1 cellular context compared by ENCODE assay signal in the genomic region with DNA sequence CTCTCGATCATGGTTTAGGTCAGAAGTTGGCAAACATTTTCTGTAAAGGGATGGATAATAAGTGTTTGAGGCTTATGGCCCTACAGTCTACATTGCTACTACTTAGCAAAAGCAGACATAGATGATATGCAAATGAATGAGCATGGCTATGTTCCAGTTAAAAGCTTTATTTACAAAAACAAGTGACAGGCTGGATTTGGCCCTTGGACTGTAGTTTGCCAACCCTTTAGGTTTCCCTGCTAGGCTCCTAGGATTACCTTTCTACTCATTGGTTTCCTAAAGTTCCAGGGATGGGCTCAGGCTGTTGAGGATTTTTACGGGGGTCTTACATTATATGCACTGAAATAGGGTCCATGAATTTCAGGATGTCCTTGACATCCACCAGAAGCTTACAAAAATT.
TF ChIP-seq lines count a peak whose summit lies in the region.

No MANE protein-coding gene starts in this region.

TF ChIP-seq in WTC11, 78 proteins besides CTCF, POLR2A, EP300 and RAD21 (continued from another document):
- TF ChIP-seq, protein P1, sequence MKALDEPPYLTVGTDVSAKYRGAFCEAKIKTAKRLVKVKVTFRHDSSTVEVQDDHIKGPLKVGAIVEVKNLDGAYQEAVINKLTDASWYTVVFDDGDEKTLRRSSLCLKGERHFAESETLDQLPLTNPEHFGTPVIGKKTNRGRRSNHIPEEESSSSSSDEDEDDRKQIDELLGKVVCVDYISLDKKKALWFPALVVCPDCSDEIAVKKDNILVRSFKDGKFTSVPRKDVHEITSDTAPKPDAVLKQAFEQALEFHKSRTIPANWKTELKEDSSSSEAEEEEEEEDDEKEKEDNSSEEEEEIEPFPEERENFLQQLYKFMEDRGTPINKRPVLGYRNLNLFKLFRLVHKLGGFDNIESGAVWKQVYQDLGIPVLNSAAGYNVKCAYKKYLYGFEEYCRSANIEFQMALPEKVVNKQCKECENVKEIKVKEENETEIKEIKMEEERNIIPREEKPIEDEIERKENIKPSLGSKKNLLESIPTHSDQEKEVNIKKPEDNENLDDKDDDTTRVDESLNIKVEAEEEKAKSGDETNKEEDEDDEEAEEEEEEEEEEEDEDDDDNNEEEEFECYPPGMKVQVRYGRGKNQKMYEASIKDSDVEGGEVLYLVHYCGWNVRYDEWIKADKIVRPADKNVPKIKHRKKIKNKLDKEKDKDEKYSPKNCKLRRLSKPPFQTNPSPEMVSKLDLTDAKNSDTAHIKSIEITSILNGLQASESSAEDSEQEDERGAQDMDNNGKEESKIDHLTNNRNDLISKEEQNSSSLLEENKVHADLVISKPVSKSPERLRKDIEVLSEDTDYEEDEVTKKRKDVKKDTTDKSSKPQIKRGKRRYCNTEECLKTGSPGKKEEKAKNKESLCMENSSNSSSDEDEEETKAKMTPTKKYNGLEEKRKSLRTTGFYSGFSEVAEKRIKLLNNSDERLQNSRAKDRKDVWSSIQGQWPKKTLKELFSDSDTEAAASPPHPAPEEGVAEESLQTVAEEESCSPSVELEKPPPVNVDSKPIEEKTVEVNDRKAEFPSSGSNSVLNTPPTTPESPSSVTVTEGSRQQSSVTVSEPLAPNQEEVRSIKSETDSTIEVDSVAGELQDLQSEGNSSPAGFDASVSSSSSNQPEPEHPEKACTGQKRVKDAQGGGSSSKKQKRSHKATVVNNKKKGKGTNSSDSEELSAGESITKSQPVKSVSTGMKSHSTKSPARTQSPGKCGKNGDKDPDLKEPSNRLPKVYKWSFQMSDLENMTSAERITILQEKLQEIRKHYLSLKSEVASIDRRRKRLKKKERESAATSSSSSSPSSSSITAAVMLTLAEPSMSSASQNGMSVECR (CRISPR knock-in tag; IDR thresholded peaks at IDR 0.05; ENCODE audit: borderline replicate concordance), result no peak
- TF ChIP-seq, protein P2, sequence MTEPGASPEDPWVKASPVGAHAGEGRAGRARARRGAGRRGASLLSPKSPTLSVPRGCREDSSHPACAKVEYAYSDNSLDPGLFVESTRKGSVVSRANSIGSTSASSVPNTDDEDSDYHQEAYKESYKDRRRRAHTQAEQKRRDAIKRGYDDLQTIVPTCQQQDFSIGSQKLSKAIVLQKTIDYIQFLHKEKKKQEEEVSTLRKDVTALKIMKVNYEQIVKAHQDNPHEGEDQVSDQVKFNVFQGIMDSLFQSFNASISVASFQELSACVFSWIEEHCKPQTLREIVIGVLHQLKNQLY (CRISPR knock-in tag; IDR thresholded peaks at IDR 0.05), result no peak
- no peak for TF ChIP-seq ZNF121 (CRISPR knock-in tag; IDR thresholded peaks at IDR 0.05)
- no peak for TF ChIP-seq ZNF219 (CRISPR knock-in tag; IDR thresholded peaks at IDR 0.05; ENCODE audit: borderline replicate concordance)
- no peak for TF ChIP-seq PRRX2 (CRISPR knock-in tag; IDR thresholded peaks at IDR 0.05)
- TF ChIP-seq, protein P3, sequence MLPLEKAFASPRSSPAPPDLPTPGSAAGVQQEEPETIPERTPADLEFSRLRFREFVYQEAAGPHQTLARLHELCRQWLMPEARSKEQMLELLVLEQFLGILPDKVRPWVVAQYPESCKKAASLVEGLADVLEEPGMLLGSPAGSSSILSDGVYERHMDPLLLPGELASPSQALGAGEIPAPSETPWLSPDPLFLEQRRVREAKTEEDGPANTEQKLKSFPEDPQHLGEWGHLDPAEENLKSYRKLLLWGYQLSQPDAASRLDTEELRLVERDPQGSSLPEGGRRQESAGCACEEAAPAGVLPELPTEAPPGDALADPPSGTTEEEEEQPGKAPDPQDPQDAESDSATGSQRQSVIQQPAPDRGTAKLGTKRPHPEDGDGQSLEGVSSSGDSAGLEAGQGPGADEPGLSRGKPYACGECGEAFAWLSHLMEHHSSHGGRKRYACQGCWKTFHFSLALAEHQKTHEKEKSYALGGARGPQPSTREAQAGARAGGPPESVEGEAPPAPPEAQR (CRISPR knock-in tag; IDR thresholded peaks at IDR 0.05), result no peak
- TF ChIP-seq KAT7 (CRISPR knock-in tag; IDR thresholded peaks at IDR 0.05; ENCODE audit: borderline replicate concordance), result no peak
- no peak for TF ChIP-seq CREM (CRISPR knock-in tag; IDR thresholded peaks at IDR 0.05)
- TF ChIP-seq, protein P4, sequence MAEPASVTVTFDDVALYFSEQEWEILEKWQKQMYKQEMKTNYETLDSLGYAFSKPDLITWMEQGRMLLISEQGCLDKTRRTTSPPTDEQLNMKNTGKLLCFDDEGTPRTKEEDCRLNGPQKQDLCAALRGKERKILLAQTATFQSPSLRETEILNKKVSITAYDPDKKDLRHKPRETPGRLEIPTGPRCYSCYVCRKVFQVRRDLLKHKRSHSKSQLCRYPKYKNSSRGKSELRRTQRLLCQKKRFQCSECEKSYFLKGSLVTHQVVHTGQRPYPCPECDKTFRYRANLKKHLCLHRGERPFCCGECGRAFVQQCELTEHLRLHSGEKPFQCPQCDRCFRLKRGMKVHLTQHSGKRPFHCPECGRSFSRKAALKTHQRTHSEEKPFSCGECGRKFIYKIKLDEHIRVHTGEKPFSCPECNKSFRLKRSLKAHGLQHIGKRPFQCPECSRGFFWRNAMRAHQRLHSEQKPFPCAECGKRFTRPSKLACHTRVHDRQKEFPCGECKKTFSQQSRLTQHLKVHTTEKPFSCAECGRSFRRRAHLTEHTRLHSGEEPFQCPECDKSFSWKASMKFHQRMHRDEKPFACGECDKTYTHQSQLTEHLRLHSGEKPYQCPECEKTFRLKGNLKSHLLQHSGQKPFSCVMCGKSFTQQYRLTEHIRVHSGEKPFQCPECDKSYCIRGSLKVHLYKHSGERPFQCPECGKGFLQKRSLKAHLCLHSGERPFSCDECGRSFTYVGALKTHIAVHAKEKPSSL (CRISPR knock-in tag; conservative IDR thresholded peaks at IDR 0.05), result no peak
- TF ChIP-seq ZNF423 (CRISPR knock-in tag; IDR thresholded peaks at IDR 0.05), result no peak
- TF ChIP-seq NFYB (CRISPR knock-in tag; conservative IDR thresholded peaks at IDR 0.05; ENCODE audit: low read depth), result no peak
